In genomic region chr2:201758229-201758628, GRCh38 we compare ENCODE assay signal across 16 cellular contexts. TPM values are rescaled to one million over a fixed set of nuclear protein-coding genes. Genes with fewer than 3 reads are reported as not detected.
"Had no signal": no experiment of that assay in that cellular context is flagged by ENCODE, and none has a peak within 500 bp of the region (broad histone marks: within the 10 kb centered on the region; RNA-seq: fewer than 3 reads in every experiment).

No MANE protein-coding gene starts in this region.

- DNase-seq: activated CD4-positive, alpha-beta T cell treated with anti-CD3 and anti-CD28 coated beads, Interleukin-2, amount 50 U/mL, for 4 hours; activated CD4-positive, CD25-positive, alpha-beta regulatory T cell treated with anti-CD3 and anti-CD28 coated beads, Interleukin-2, amount 50 U/mL, for 72 hours; activated T-cell treated with anti-CD3 and anti-CD28 coated beads, Interleukin-2, amount 50 U/mL, for 1 hour; amniotic stem cell; effector memory CD4-positive, alpha-beta T cell; hypothalamus; left ventricle myocardium superior; tibial artery had no signal

- H3K4me1 Mint-ChIP-seq: neural progenitor cell; stimulated activated effector memory CD8-positive, alpha-beta T cell treated with anti-CD3 and anti-CD28 coated beads, Interleukin-12 subunit alpha, Interleukin-12 subunit beta, amount 100 ng/mL, for 72 hours had no signal

- H3K4me3 ChIP-seq: gastroesophageal sphincter, neural progenitor cell, right atrium auricular region, smooth muscle cell, tibial artery had no signal

- H3K4me3 Mint-ChIP-seq: brain; neural progenitor cell; stimulated activated effector memory CD8-positive, alpha-beta T cell treated with anti-CD3 and anti-CD28 coated beads, Interleukin-12 subunit alpha, Interleukin-12 subunit beta, amount 100 ng/mL, for 72 hours had no signal

- H3K27ac Mint-ChIP-seq: activated naive CD4-positive, alpha-beta T cell treated with anti-CD3 and anti-CD28 coated beads, Interleukin-2, amount 50 U/mL, for 72 hours; brain; neural progenitor cell; stimulated activated effector memory CD8-positive, alpha-beta T cell treated with anti-CD3 and anti-CD28 coated beads, Interleukin-12 subunit alpha, Interleukin-12 subunit beta, amount 100 ng/mL, for 72 hours had no signal

- H3K27ac ChIP-seq: gastroesophageal sphincter, neural progenitor cell, right atrium auricular region, tibial artery had no signal

- H3K9me3 ChIP-seq: gastroesophageal sphincter, right atrium auricular region, tibial artery had no signal

- H3K27me3 ChIP-seq: gastroesophageal sphincter, neural progenitor cell, right atrium auricular region, tibial artery had no signal

- H3K36me3 Mint-ChIP-seq: activated naive CD4-positive, alpha-beta T cell treated with anti-CD3 and anti-CD28 coated beads, Interleukin-2, amount 50 U/mL, for 72 hours had no signal

- H3K9ac ChIP-seq: neural progenitor cell had no signal

- ATAC-seq: activated naive CD4-positive, alpha-beta T cell treated with anti-CD3 and anti-CD28 coated beads, Interleukin-2, amount 50 U/mL, for 72 hours; gastroesophageal sphincter; left ventricle myocardium superior; stimulated activated effector memory CD8-positive, alpha-beta T cell treated with anti-CD3 and anti-CD28 coated beads, Interleukin-12 subunit alpha, Interleukin-12 subunit beta, amount 100 ng/mL, for 72 hours had no signal

- H3K9me3 Mint-ChIP-seq: activated naive CD4-positive, alpha-beta T cell treated with anti-CD3 and anti-CD28 coated beads, Interleukin-2, amount 50 U/mL, for 72 hours; brain; neural progenitor cell; stimulated activated effector memory CD8-positive, alpha-beta T cell treated with anti-CD3 and anti-CD28 coated beads, Interleukin-12 subunit alpha, Interleukin-12 subunit beta, amount 100 ng/mL, for 72 hours had no signal

- H3K27me3 Mint-ChIP-seq: brain had no signal

- H3K4me1 ChIP-seq: gastroesophageal sphincter, neural progenitor cell, tibial artery had no signal

- H3K36me3 ChIP-seq: neural progenitor cell had no signal

RNA-seq across cellular contexts. Expression of gene CDK15, which starts 48.1 kb away (rescaled TPM):
- total RNA-seq: activated naive CD4-positive, alpha-beta T cell treated with anti-CD3 and anti-CD28 coated beads, Interleukin-2, amount 50 U/mL, for 72 hours; right atrium auricular region had no signal

RNA-seq across cellular contexts. Expression of gene MPP4, which starts 59.8 kb away (rescaled TPM):
- total RNA-seq: activated naive CD4-positive, alpha-beta T cell treated with anti-CD3 and anti-CD28 coated beads, Interleukin-2, amount 50 U/mL, for 72 hours; left ventricle myocardium superior; mesenteric fat pad had no signal
- polyA plus RNA-seq: smooth muscle cell had no signal
